10 cellular contexts compared by ENCODE assay signal in genomic region chr6:153210083-153210482, GRCh38.
DNase-seq lines count a peak whose midpoint lies in the region; ATAC-seq and TF ChIP-seq lines count a peak whose summit lies in the region.
"Had no signal": no experiment of that assay in that cellular context is flagged by ENCODE, and none has a peak within 500 bp of the region (broad histone marks: within the 10 kb centered on the region; RNA-seq: fewer than 3 reads in every experiment).

No MANE protein-coding gene starts in this region.

- H3K27ac Mint-ChIP-seq in CD4-positive, alpha-beta T cell: no peak overlapping the region

- no peaks in the 10 kb centered on the region for H3K36me3 Mint-ChIP-seq in CD4-positive, alpha-beta T cell (ENCODE audit: low read depth)

- peaks cover 12% of the 10 kb centered on the region for H3K4me1 Mint-ChIP-seq in CD4-positive, alpha-beta T cell (ENCODE audit: low read depth)

- ATAC-seq in CD4-positive, alpha-beta T cell (ENCODE audit: poor library complexity): no peak
- peak; percentile 82 for ATAC-seq in GM19397 (IDR thresholded peaks at IDR 0.05; ENCODE audit: unreplicated experiment)
- peak; percentile 85 for ATAC-seq in HG03103 (IDR thresholded peaks at IDR 0.05; ENCODE audit: low read depth, unreplicated experiment)
- no peak for ATAC-seq in HG03045 (IDR thresholded peaks at IDR 0.05; ENCODE audit: unreplicated experiment)

- CTCF ChIA-PET in CD4-positive, alpha-beta T cell (lab: Charles Lee): no interaction called here

- no peak for TF ChIP-seq CTCF in CD4-positive, alpha-beta T cell (IDR thresholded peaks at IDR 0.05)

- DNase-seq in CD4-positive, alpha-beta T cell: no peak
- DNase-seq in adipocyte (ENCODE audit: low read depth) (peak; percentile 39), germinal center (ENCODE audit: low spot score) (no peak)
- no peak for DNase-seq in NK-92 treated with Interleukin-12 subunit alpha and Interleukin-12 subunit beta, amount 100 ng/mL, for 24 hours (lab: John Stamatoyannopoulos, UW)
- DNase-seq in stimulated activated CD4-positive, alpha-beta T cell treated with anti-CD3 and anti-CD28 coated beads, Interleukin-12 subunit alpha, Interleukin-12 subunit beta, amount 100 ng/mL, for 4 hours: no peak
- DNase-seq: DMS 273 treated with DMSO at 0.1 percent for 48 hours, NCI-H1105 had no signal

- intact Hi-C loops in CD4-positive, alpha-beta T cell (cut with DNase I, micrococcal nuclease): no loop called here

- no peaks in the 10 kb centered on the region for H3K9me3 ChIP-seq in CD4-positive, alpha-beta T cell (ENCODE audit: control insufficient read depth, low read length)
- no peaks in the 10 kb centered on the region for H3K9me3 ChIP-seq in adipocyte (ENCODE audit: control insufficient read depth, low read length)

- H3K36me3 ChIP-seq in adipocyte (ENCODE audit: control insufficient read depth, insufficient read depth, low read length, severe bottlenecking): no peaks in the 10 kb centered on the region

- no peaks in the 10 kb centered on the region for H3K4me1 ChIP-seq in adipocyte (ENCODE audit: control insufficient read depth, insufficient read depth, low read length)

- no peak overlapping the region for H3K9ac ChIP-seq in adipocyte (ENCODE audit: low read length)

- H3K27ac ChIP-seq in CD4-positive, alpha-beta T cell (ENCODE audit: low read depth, low read length): no peak overlapping the region

- POLR2A ChIA-PET in CD4-positive, alpha-beta T cell (lab: Charles Lee): no interaction called here

- H3K4me3 ChIP-seq in adipocyte (ENCODE audit: low read length): no peak overlapping the region

- no peaks in the 10 kb centered on the region for H3K27me3 ChIP-seq in CD4-positive, alpha-beta T cell (ENCODE audit: control insufficient read depth, insufficient read depth, low read length)
- H3K27me3 ChIP-seq in adipocyte (replicated peaks; ENCODE audit: control insufficient read depth, insufficient read depth, low read length): no peaks in the 10 kb centered on the region

- no peaks in the 10 kb centered on the region for H3K27me3 Mint-ChIP-seq in CD4-positive, alpha-beta T cell

- peak overlapping the region; percentile 4 for H3K4me3 Mint-ChIP-seq in CD4-positive, alpha-beta T cell

- no peaks in the 10 kb centered on the region for H3K9me3 Mint-ChIP-seq in CD4-positive, alpha-beta T cell

Comparison
In these comparisons a context has a peak if more than half of its experiments do, and no peak if none do; other contexts are left out.
1. ATAC-seq: peak in GM19397 (single experiment) and HG03103 (single experiment); none in CD4-positive, alpha-beta T cell (single experiment) and HG03045 (single experiment).